Comparison of ENCODE assay signal across 11 cellular contexts in genomic region chr5:169301386-169301930, GRCh38. TPM values are rescaled to one million over a fixed set of nuclear protein-coding genes. Genes with fewer than 3 reads are reported as not detected.
DNase-seq lines count a peak whose midpoint lies in the region; ATAC-seq, FAIRE-seq and TF ChIP-seq lines count a peak whose summit lies in the region.
"Had no signal": no experiment of that assay in that cellular context is flagged by ENCODE, and none has a peak within 500 bp of the region (broad histone marks: within the 10 kb centered on the region; RNA-seq: fewer than 3 reads in every experiment).

No MANE protein-coding gene starts in this region.

- DNase-seq in coronary artery (ENCODE audit: low spot score) (peak; percentile 78), kidney (no peak), stomach (no peak), RKO (ENCODE audit: low spot score) (no peak), glomerular visceral epithelial cell (ENCODE audit: extremely low spot score) (no peak), cerebellum (ENCODE audit: low spot score) (no peak)
- DNase-seq: activated CD4-positive, alpha-beta T cell treated with anti-CD3 and anti-CD28 coated beads for 48 hours; DMS79 had no signal

- H3K4me1 ChIP-seq in HUES64 (ENCODE audit: insufficient read depth, low read length) = peaks cover 5% of the 10 kb centered on the region; the same call in 1 of the 2 replicates
- H3K4me1 ChIP-seq in kidney (ENCODE audit: control insufficient read depth in 1 of 2, insufficient read depth in 1 of 2, low read depth in 1 of 2, low read length in 2 of 2) = no peaks in the 10 kb centered on the region
- H3K4me1 ChIP-seq in stomach = peaks cover 7 to 53% (median 31%) of the 10 kb centered on the region in 4 donors

- no peak for FAIRE-seq in kidney (lab: Jason Lieb, UNC)

- ATAC-seq in GM18909 (IDR thresholded peaks at IDR 0.05; ENCODE audit: poor library complexity, unreplicated experiment) = no peak

- H3K27ac ChIP-seq in HUES64 (ENCODE audit: low read depth, low read length) (no peak overlapping the region), coronary artery (peak overlapping the region; percentile 73 to 94), kidney (ENCODE audit: low read depth in 2 of 2, low read length in 2 of 2) (no peak overlapping the region), stomach (peak overlapping the region in 3 of 5 donors; percentile 46 to 74 (median 65))

- no peak for TF ChIP-seq EP300 in stomach (IDR thresholded peaks at IDR 0.05)

- peak overlapping the region; percentile 63 for H3K4me3 ChIP-seq in HUES64 (ENCODE audit: low read length)
- peak overlapping the region; percentile 84 for H3K4me3 ChIP-seq in coronary artery
- H3K4me3 ChIP-seq in kidney (ENCODE audit: low read length in 2 of 2) = peak overlapping the region; percentile 32 to 35
- H3K4me3 ChIP-seq in stomach = peak overlapping the region; percentile 54 to 57 (median 54)

- intact Hi-C loops in kidney (cut with DNase I) = no loop called here
- intact Hi-C loops in stomach (cut with DNase I; ENCODE audit: low total_unique reads) = loop anchor here (5.0 to 10.0 kb wide), 2 partner anchors 314 to 617 kb away; no protein-coding TSS in a partner anchor

- H3K9me3 ChIP-seq in HUES64 (ENCODE audit: insufficient read depth, low read depth, low read length) (no peaks in the 10 kb centered on the region), kidney (ENCODE audit: control insufficient read depth in 1 of 2, low read length in 2 of 2) (no peaks in the 10 kb centered on the region), stomach (no peaks in the 10 kb centered on the region)
- H3K9me3 ChIP-seq: adrenal gland had no signal

- no peaks in the 10 kb centered on the region for H3K36me3 ChIP-seq in HUES64 (ENCODE audit: insufficient read depth, low read length)
- no peaks in the 10 kb centered on the region for H3K36me3 ChIP-seq in kidney (ENCODE audit: control insufficient read depth in 1 of 2, insufficient read depth in 2 of 2, low read length in 2 of 2)
- H3K36me3 ChIP-seq in stomach = no peaks in the 10 kb centered on the region
- H3K36me3 ChIP-seq: adrenal gland had no signal

- H3K9ac ChIP-seq in HUES64 (ENCODE audit: low read depth, low read length) = no peak overlapping the region
- H3K9ac ChIP-seq in kidney (ENCODE audit: low read length in 2 of 2) = no peak overlapping the region

- TF ChIP-seq POLR2A in stomach (IDR thresholded peaks at IDR 0.05) = no peak

- 26% methylated on average over 18 of the region's 18 CpGs for WGBS in HUES64
- 12 to 19% (median 15%) methylated on average over 17 to 18 of the region's 18 CpGs for WGBS in stomach, 5 donors

- H3K27me3 ChIP-seq in HUES64 (ENCODE audit: insufficient read depth, low read length) = peaks cover 55% of the 10 kb centered on the region
- H3K27me3 ChIP-seq in stomach = peaks cover 0 to 73% (median 12%) of the 10 kb centered on the region in 3 donors

- TF ChIP-seq CTCF in coronary artery (IDR thresholded peaks at IDR 0.05) (no peak), kidney (IDR thresholded peaks at IDR 0.05; ENCODE audit: borderline replicate concordance, extremely low read depth, insufficient read depth) (no peak), stomach (IDR thresholded peaks at IDR 0.05) (no peak)

RNA-seq across cellular contexts. Expression of gene SLIT3, which starts 0.5 kb away (rescaled TPM):
- polyA plus RNA-seq in HUES64 (2013, experiment 1 of 2) = 1.3 TPM
- polyA plus RNA-seq in HUES64 (2013, experiment 2 of 2) = 2.2 TPM
- 54.1 TPM for total RNA-seq in kidney
- polyA plus RNA-seq in kidney (ENCODE audit: insufficient read depth, low read depth, low replicate concordance) = 14.5 TPM
- total RNA-seq in stomach = 10 to 100 TPM in 4 of 5 donors, 1 to 10 TPM in 1; 3.2 to 24.5 (median 14.3) TPM
- polyA plus RNA-seq in stomach = 1 to 10 TPM; 1.2 to 1.7 (median 1.6) TPM
- total RNA-seq in cerebellum = 7.3 TPM

Comparison
In these comparisons a context has a peak if more than half of its experiments do, and no peak if none do; other contexts are left out.
1. H3K27ac ChIP-seq: peak in coronary artery (2 of 2) and stomach (3 of 5); none in HUES64 (single experiment) and kidney (0 of 2).
2. H3K4me3 ChIP-seq: peak in every context shown above with its lines; median percentile 84 in coronary artery; 63 in HUES64; 54 in stomach; 34 in kidney.